ENCODE assay signal across 8 cellular contexts in the genomic region with DNA sequence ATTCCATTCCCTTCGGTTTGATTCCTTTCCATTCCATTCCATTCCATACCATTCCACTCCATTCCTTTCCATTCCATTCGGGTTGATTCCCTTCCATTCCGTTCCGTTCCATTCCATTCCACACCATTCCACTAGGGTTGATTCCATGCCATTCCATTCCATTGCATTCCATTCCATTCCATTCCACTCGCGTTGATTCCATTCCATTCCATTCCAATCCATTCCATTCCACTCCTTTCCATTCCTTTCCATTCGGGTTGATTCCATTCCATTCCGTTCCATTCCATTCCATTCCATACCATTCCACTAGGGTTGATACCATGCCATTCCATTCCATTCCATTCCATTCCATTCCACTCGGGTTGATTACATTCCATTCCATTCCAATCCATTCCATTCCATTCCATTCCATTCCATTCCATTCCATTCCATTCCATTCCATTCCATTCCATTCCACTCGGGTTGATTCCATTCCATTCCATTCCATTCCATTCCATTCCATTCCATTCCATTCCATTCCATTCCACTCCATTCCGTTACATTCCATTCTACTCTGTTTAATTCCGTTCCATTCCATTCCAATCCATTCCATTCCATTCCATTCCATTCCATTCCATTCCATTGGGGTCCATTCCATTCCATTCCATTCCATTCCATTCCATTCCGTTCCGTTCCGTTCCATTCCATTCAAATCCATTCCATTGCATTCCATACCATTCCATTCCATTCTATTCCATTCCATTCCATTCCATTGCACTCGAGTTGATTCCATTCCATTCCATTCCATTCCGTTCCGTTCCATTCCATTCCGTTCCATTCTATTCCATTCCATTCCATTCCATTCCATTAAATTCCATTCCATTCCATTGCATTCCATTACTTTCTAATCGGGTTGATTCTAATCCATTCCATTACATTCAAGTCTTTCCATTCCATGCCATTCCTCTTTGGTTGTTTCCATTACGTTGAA.
A peak's percentile ranks its signal among the peaks of the same experiment; 100 is the strongest.
DNase-seq lines count a peak whose midpoint lies in the region; ATAC-seq and TF ChIP-seq lines count a peak whose summit lies in the region.
"Not testable (repeated sequence)": the region's sequence is repeated elsewhere in the genome, so short reads cannot be mapped to it uniquely, and the experiment has no call there.

No MANE protein-coding gene starts in this region.

- not testable (repeated sequence) for H3K36me3 ChIP-seq in HCT116 (ENCODE audit: control insufficient read depth in 1 of 2, insufficient read depth in 2 of 2, low read length in 2 of 2); heart right ventricle

- TF ChIP-seq CTCF in HCT116 (IDR thresholded peaks at IDR 0.05 in 2 of 3, conservative IDR thresholded peaks at IDR 0.05 in 1 of 3; ENCODE audit: borderline replicate concordance in 1 of 3, insufficient read depth in 1 of 3, low read depth in 2 of 3, low read length in 2 of 3); heart right ventricle (IDR thresholded peaks at IDR 0.05); natural killer cell (IDR thresholded peaks at IDR 0.05): not testable (repeated sequence)

- H3K4me1 ChIP-seq in HCT116 (ENCODE audit: control insufficient read depth in 1 of 2, insufficient read depth in 2 of 2, low read length in 2 of 2); heart right ventricle: not testable (repeated sequence)

- H3K4me3 Mint-ChIP-seq in natural killer cell: not testable (repeated sequence)

- CTCF ChIA-PET in HCT116 (lab: Charles Lee): not testable (repeated sequence)

- peaks cover 53 to 77% of the 10 kb centered on the region in 2 donors for H3K9me3 Mint-ChIP-seq in natural killer cell

- RAD21 ChIA-PET in HCT116 (lab: Charles Lee; ENCODE audit: low non-redundant PET in 1 of 2, low total read pairs in 2 of 2, uncharacterized antibody in 2 of 2, unreplicated experiment in 2 of 2): not testable (repeated sequence)

- DNase-seq in ACHN (peak; percentile 85), HCT116 (ENCODE audit: low read depth, low spot score) (peak; percentile 90), RPMI7951 (ENCODE audit: low read depth) (peak; percentile 71), heart right ventricle (peak in 1 of 2 donors; percentile 37)
- DNase-seq in central memory CD4-positive, alpha-beta T cell: peak; percentile 40
- DNase-seq in natural killer cell: not testable (repeated sequence)

- TF ChIP-seq POLR2A in HCT116 (IDR thresholded peaks at IDR 0.05; ENCODE audit: borderline replicate concordance, extremely low read depth, insufficient read depth, insufficient read length): not testable (repeated sequence)

- not testable (repeated sequence) for H3K4me1 Mint-ChIP-seq in natural killer cell

- TF ChIP-seq RAD21 in HCT116 (IDR thresholded peaks at IDR 0.05; ENCODE audit: low read depth): not testable (repeated sequence)

- not testable (repeated sequence) for H3K9me2 ChIP-seq in HCT116 (ENCODE audit: insufficient read depth)

- 65 to 71% methylated on average over 21 of the region's 21 CpGs for WGBS in heart right ventricle, 2 donors

- H3K27me3 ChIP-seq in HCT116 (ENCODE audit: insufficient read depth, low read length); heart right ventricle: not testable (repeated sequence)

- not testable (repeated sequence) for H3K27ac ChIP-seq in HCT116 (ENCODE audit: low read depth, low read length); heart right ventricle

- H3K4me3 ChIP-seq in HCT116 (replicated peaks in 1 of 2; ENCODE audit: low read depth in 1 of 2, low read length in 2 of 2); heart right ventricle: not testable (repeated sequence)

- H3K9ac ChIP-seq in HCT116 (ENCODE audit: low read length): not testable (repeated sequence)

- POLR2A ChIA-PET in HCT116 (lab: Charles Lee): not testable (repeated sequence)

- ATAC-seq in GM18873 (IDR thresholded peaks at IDR 0.05; ENCODE audit: low FRiP score, unreplicated experiment) (peak; percentile 75), HCT116 (peak; percentile 84), HG03432 (IDR thresholded peaks at IDR 0.05; ENCODE audit: unreplicated experiment) (peak; percentile 75), heart right ventricle (peak; percentile 88 to 98 (median 94)), natural killer cell (peak; percentile 59 to 89 (median 73))

- H3K79me2 ChIP-seq in HCT116 (ENCODE audit: insufficient read depth, low read length): not testable (repeated sequence)

- BruUV-seq in HCT116 (replicated peaks; lab: Mats Ljungman, UMichigan): not testable (repeated sequence)

- in situ Hi-C loops in ACHN (cut with HindIII; ENCODE audit: low pct_ligation_motif_present, low pct_unique_long_range_greater_than_20kb, low sequenced_read_pairs): not testable (repeated sequence)

- H3K36me3 Mint-ChIP-seq in natural killer cell: not testable (repeated sequence)

- intact Hi-C loops in HCT116 (cut with micrococcal nuclease); heart right ventricle (cut with DNase I); natural killer cell (cut with micrococcal nuclease): not testable (repeated sequence)

- H4K20me1 ChIP-seq in HCT116 (ENCODE audit: insufficient read depth): not testable (repeated sequence)

- H3K4me2 ChIP-seq in HCT116 (ENCODE audit: low read length): not testable (repeated sequence)

- H2AFZ ChIP-seq in HCT116 (ENCODE audit: low read depth, low read length, poor library complexity, severe bottlenecking): not testable (repeated sequence)

- H3K9me3 ChIP-seq in HCT116 (ENCODE audit: control insufficient read depth in 1 of 2, insufficient read depth in 1 of 2, low read depth in 1 of 2, low read length in 2 of 2): peaks cover 78 to 88% of the 10 kb centered on the region in 2 experiments; a peak in 3 of 4 replicates
- H3K9me3 ChIP-seq in heart right ventricle: peaks cover 0 to 97% (median 46%) of the 10 kb centered on the region in 11 donors

- not testable (repeated sequence) for H3K27me3 Mint-ChIP-seq in natural killer cell (ENCODE audit: low read depth in 2 of 2)

- not testable (repeated sequence) for H3K27ac Mint-ChIP-seq in natural killer cell
